ENCODE assay signal across 8 cellular contexts in the genomic region with DNA sequence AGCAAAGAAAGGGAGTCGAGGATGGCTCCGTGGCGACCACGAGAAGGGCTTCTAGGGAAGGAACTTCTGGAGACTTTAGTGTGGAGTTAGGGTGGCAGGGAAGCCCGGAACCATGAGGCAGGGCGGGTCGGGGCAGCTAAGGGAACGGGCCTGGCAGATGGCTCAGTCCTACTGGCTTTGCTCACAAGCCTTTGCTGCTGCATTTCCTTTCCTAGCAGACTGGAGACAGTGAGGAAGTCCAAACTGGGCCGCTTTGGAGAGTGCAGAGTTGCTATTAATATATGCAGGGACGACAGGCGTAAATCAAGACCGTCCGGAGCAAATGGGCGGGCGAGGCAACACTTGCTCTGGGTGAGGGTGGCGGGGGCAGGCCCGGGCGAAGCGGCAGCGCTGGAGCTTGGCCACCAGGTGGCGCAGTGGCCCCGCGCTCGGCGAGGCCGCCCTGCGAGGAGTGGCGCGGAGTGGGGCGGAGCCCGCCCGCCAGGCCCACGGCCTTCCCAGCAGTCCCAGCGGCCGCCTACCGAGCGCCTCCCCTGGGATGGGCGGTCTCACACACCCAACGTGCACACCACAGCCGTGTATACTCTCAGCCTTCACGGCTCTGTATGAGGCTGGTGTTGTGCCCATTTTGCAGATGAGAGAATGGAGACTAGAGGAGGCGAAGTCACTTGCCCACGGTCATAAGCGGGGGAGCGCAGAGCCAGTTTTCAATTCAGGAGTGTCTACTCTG.
A peak's percentile ranks its signal among the peaks of the same experiment; 100 is the strongest.
DNase-seq lines count a peak whose midpoint lies in the region; ATAC-seq and TF ChIP-seq lines count a peak whose summit lies in the region.

No MANE protein-coding gene starts in this region.

- ATAC-seq in GM18868 (IDR thresholded peaks at IDR 0.05; ENCODE audit: unreplicated experiment) (peak; percentile 89), HG03097 (IDR thresholded peaks at IDR 0.05; ENCODE audit: low FRiP score, unreplicated experiment) (peak; percentile 81)

- DNase-seq in AG10803 (ENCODE audit: low read depth) (peak; percentile 88), NCI-H2227 treated with DMSO at 0.1 percent for 48 hours (lab: John Stamatoyannopoulos, UW) (peak; percentile 6), cerebellar cortex (ENCODE audit: low spot score) (peak; percentile 63), kidney tubule cell (ENCODE audit: low spot score) (peak; percentile 91)
- peak; percentile 96 for DNase-seq in activated CD4-positive, CD25-positive, alpha-beta regulatory T cell treated with anti-CD3 and anti-CD28 coated beads, Interleukin-2, amount 50 U/mL, for 72 hours
- peak; percentile 74 to 91 (median 89) for DNase-seq in stimulated activated CD4-positive, alpha-beta T cell treated with anti-CD3 and anti-CD28 coated beads, Interleukin-1b, Interleukin-23, amount 100 ng/mL, for 24 hours (ENCODE audit: low read depth in 4 of 4, low spot score in 1 of 4)

- TF ChIP-seq CTCF in AG10803 (conservative IDR thresholded peaks at IDR 0.05; ENCODE audit: low read length), result peak; percentile 55

- H3K4me3 ChIP-seq in AG10803 (ENCODE audit: low read length), result peak overlapping the region; percentile 65

Comparison
In these comparisons a context has a peak if more than half of its experiments do, and no peak if none do; other contexts are left out.
1. Peak in every context shown above with its lines: DNase-seq, ATAC-seq and H3K4me3 ChIP-seq.
2. DNase-seq: peak in every context shown above with its lines; median percentile 96 in activated CD4-positive, CD25-positive, alpha-beta regulatory T cell treated with anti-CD3 and anti-CD28 coated beads, Interleukin-2, amount 50 U/mL, for 72 hours; 91 in kidney tubule cell; 89 in stimulated activated CD4-positive, alpha-beta T cell treated with anti-CD3 and anti-CD28 coated beads, Interleukin-1b, Interleukin-23, amount 100 ng/mL, for 24 hours; 88 in AG10803; 63 in cerebellar cortex; 6 in NCI-H2227 treated with DMSO at 0.1 percent for 48 hours.